10 cellular contexts compared by ENCODE assay signal in genomic region chr9:38091310-38092199, GRCh38. TPM values are rescaled to one million over a fixed set of nuclear protein-coding genes. Genes with fewer than 3 reads are reported as not detected.
A peak's percentile ranks its signal among the peaks of the same experiment; 100 is the strongest.
DNase-seq lines count a peak whose midpoint lies in the region; ATAC-seq, FAIRE-seq and TF ChIP-seq lines count a peak whose summit lies in the region.
"Had no signal": no experiment of that assay in that cellular context is flagged by ENCODE, and none has a peak within 500 bp of the region (broad histone marks: within the 10 kb centered on the region; RNA-seq: fewer than 3 reads in every experiment).

No MANE protein-coding gene starts in this region.

- no peaks in the 10 kb centered on the region for H3K27me3 ChIP-seq in esophagus squamous epithelium

- H3K27ac ChIP-seq in esophagus squamous epithelium = no peak overlapping the region

- 80 to 89% methylated on average over 7 of the region's 7 CpGs for WGBS in esophagus squamous epithelium, 2 donors

- peak; percentile 89 for FAIRE-seq in GM19239 (lab: Jason Lieb, UNC)

- peaks cover 0 to 15% (median 0%) of the 10 kb centered on the region in 3 donors for H3K4me1 ChIP-seq in esophagus squamous epithelium

- no peaks in the 10 kb centered on the region for H3K9me3 ChIP-seq in esophagus squamous epithelium

- peak; percentile 53 for DNase-seq in COLO668 (lab: John Stamatoyannopoulos, UW; ENCODE audit: unreplicated experiment)
- no peak for DNase-seq in GM19239 (ENCODE audit: insufficient read length, low spot score)
- DNase-seq in NCI-H2196 (lab: John Stamatoyannopoulos, UW; ENCODE audit: unreplicated experiment) = peak; percentile 57
- no peak for DNase-seq in stimulated activated effector memory CD8-positive, alpha-beta T cell treated with anti-CD3 and anti-CD28 coated beads, Interleukin-12 subunit alpha, Interleukin-12 subunit beta, amount 100 ng/mL, for 72 hours (ENCODE audit: low spot score in 2 of 2)
- no peak for DNase-seq in esophagus squamous epithelium (lab: John Stamatoyannopoulos, UW)
- DNase-seq in C1 segment of cervical spinal cord (lab: John Stamatoyannopoulos, UW) = no peak
- DNase-seq in NCI-H510A (lab: John Stamatoyannopoulos, UW) = no peak
- DNase-seq: glutamatergic neuron; stimulated activated CD4-positive, alpha-beta T cell treated with anti-CD3 and anti-CD28 coated beads, Interleukin-2, amount 100 ng/mL, for 48 hours had no signal

- H3K27ac Mint-ChIP-seq in stimulated activated effector memory CD8-positive, alpha-beta T cell treated with anti-CD3 and anti-CD28 coated beads, Interleukin-12 subunit alpha, Interleukin-12 subunit beta, amount 100 ng/mL, for 72 hours = no peak overlapping the region

- H3K4me3 ChIP-seq in esophagus squamous epithelium = no peak overlapping the region

- no peak for TF ChIP-seq POLR2A in esophagus squamous epithelium (IDR thresholded peaks at IDR 0.05)

- H3K36me3 Mint-ChIP-seq in stimulated activated effector memory CD8-positive, alpha-beta T cell treated with anti-CD3 and anti-CD28 coated beads, Interleukin-12 subunit alpha, Interleukin-12 subunit beta, amount 100 ng/mL, for 72 hours = peaks cover 5% of the 10 kb centered on the region

- no peaks in the 10 kb centered on the region for H3K36me3 ChIP-seq in esophagus squamous epithelium

- no peak for TF ChIP-seq CTCF in esophagus squamous epithelium (IDR thresholded peaks at IDR 0.05)

- no peaks in the 10 kb centered on the region for H3K9me3 Mint-ChIP-seq in stimulated activated effector memory CD8-positive, alpha-beta T cell treated with anti-CD3 and anti-CD28 coated beads, Interleukin-12 subunit alpha, Interleukin-12 subunit beta, amount 100 ng/mL, for 72 hours

- peaks cover 6% of the 10 kb centered on the region for H3K4me1 Mint-ChIP-seq in stimulated activated effector memory CD8-positive, alpha-beta T cell treated with anti-CD3 and anti-CD28 coated beads, Interleukin-12 subunit alpha, Interleukin-12 subunit beta, amount 100 ng/mL, for 72 hours

- intact Hi-C loops in esophagus squamous epithelium (cut with DNase I) = no loop called here

- peak; percentile 83 for ATAC-seq in HG02885 (IDR thresholded peaks at IDR 0.05; ENCODE audit: poor library complexity, unreplicated experiment)
- no peak for ATAC-seq in stimulated activated effector memory CD8-positive, alpha-beta T cell treated with anti-CD3 and anti-CD28 coated beads, Interleukin-12 subunit alpha, Interleukin-12 subunit beta, amount 100 ng/mL, for 72 hours

- no peak overlapping the region for H3K4me3 Mint-ChIP-seq in stimulated activated effector memory CD8-positive, alpha-beta T cell treated with anti-CD3 and anti-CD28 coated beads, Interleukin-12 subunit alpha, Interleukin-12 subunit beta, amount 100 ng/mL, for 72 hours

RNA-seq across cellular contexts. Expression of gene SHB, which starts 22.5 kb away (rescaled TPM):
- 10 to 100 TPM; 17.7 to 31.4 (median 24.2) TPM for total RNA-seq in esophagus squamous epithelium

Comparison
In these comparisons a context has a peak if more than half of its experiments do, and no peak if none do; other contexts are left out.
1. DNase-seq: peak in COLO668 (single experiment) and NCI-H2196 (single experiment); none in GM19239 (single experiment), stimulated activated effector memory CD8-positive, alpha-beta T cell treated with anti-CD3 and anti-CD28 coated beads, Interleukin-12 subunit alpha, Interleukin-12 subunit beta, amount 100 ng/mL, for 72 hours (0 of 2), esophagus squamous epithelium (single experiment), C1 segment of cervical spinal cord (0 of 14) and NCI-H510A (single experiment).